In genomic region chr10:132449826-132450211, GRCh38 we compare ENCODE assay signal across 16 cellular contexts. TPM values are rescaled to one million over a fixed set of nuclear protein-coding genes. Genes with fewer than 3 reads are reported as not detected.
DNase-seq lines count a peak whose midpoint lies in the region; ATAC-seq and TF ChIP-seq lines count a peak whose summit lies in the region.
"Had no signal": no experiment of that assay in that cellular context is flagged by ENCODE, and none has a peak within 500 bp of the region (broad histone marks: within the 10 kb centered on the region; RNA-seq: fewer than 3 reads in every experiment).

No MANE protein-coding gene starts in this region.

- H3K36me3 ChIP-seq in OCI-LY7 (ENCODE audit: insufficient read depth, low read length), result no peaks in the 10 kb centered on the region
- no peaks in the 10 kb centered on the region for H3K36me3 ChIP-seq in subcutaneous abdominal adipose tissue (ENCODE audit: control insufficient read depth in 5 of 5, insufficient read depth in 5 of 5, low read length in 5 of 5)
- H3K36me3 ChIP-seq: heart right ventricle had no signal

- no peak for ATAC-seq in left colon
- ATAC-seq: GM23338, heart right ventricle, SK-N-SH treated with all-trans-retinoic acid at 6 μM for 48 hours had no signal

- H2AFZ ChIP-seq in OCI-LY7 (ENCODE audit: low read length), result 0 out of 2 replicates have a peak overlapping the region, but pooled peaks have one; percentile 2
- H2AFZ ChIP-seq: GM23338 had no signal

- H3K27ac ChIP-seq in OCI-LY7 (ENCODE audit: low read depth, low read length, poor library complexity, severe bottlenecking), result peak overlapping the region; percentile 29
- peak overlapping the region; percentile 86 for H3K27ac ChIP-seq in subcutaneous abdominal adipose tissue (ENCODE audit: low read depth, low read length)
- H3K27ac ChIP-seq: testis had no signal

- no peak for TF ChIP-seq CTCF in OCI-LY7 (conservative IDR thresholded peaks at IDR 0.05; ENCODE audit: low read length)

- peak overlapping the region; percentile 17 for H3K4me3 ChIP-seq in OCI-LY7 (ENCODE audit: low read depth, low read length, poor library complexity, severe bottlenecking)
- H3K4me3 ChIP-seq in subcutaneous abdominal adipose tissue (ENCODE audit: low read depth in 1 of 5, low read length in 5 of 5), result no peak overlapping the region
- H3K4me3 ChIP-seq: GM23338, heart right ventricle, testis had no signal

- H3K4me1 ChIP-seq in OCI-LY7 (ENCODE audit: insufficient read depth, low read length, poor library complexity, severe bottlenecking) (peaks cover 52% of the 10 kb centered on the region), subcutaneous abdominal adipose tissue (ENCODE audit: control insufficient read depth in 5 of 5, insufficient read depth in 5 of 5, low read length in 5 of 5) (peaks cover 2 to 73% (median 46%) of the 10 kb centered on the region in 5 donors)

- no peaks in the 10 kb centered on the region for H3K79me2 ChIP-seq in OCI-LY7 (ENCODE audit: insufficient read depth, low read depth, low read length)

- no peaks in the 10 kb centered on the region for H3K9me2 ChIP-seq in OCI-LY7 (ENCODE audit: insufficient read depth, low read length)

- peak overlapping the region; percentile 57 for H3K27ac Mint-ChIP-seq in T-helper 2 cell treated with Interferon-gamma antibody and Interleukin-4, amounts not matched to agents 5 μg/mL and 100 μg/mL, for 36 hours
- H3K27ac Mint-ChIP-seq: GM23338 had no signal

- H3K27me3 Mint-ChIP-seq in T-helper 2 cell treated with Interferon-gamma antibody and Interleukin-4, amounts not matched to agents 5 μg/mL and 100 μg/mL, for 36 hours (ENCODE audit: low read depth), result no peaks in the 10 kb centered on the region

- POLR2A ChIA-PET in OCI-LY7 (lab: Charles Lee), result no interaction called here

- no peak for DNase-seq in T-helper 2 cell treated with Interferon-gamma antibody and Interleukin-4, amounts not matched to agents 5 μg/mL and 100 μg/mL, for 36 hours (ENCODE audit: low spot score)
- DNase-seq in T-helper 2 cell (no peak), OCI-LY7 (ENCODE audit: low spot score) (no peak), left colon (peak; percentile 36 to 39), occipital lobe (lab: John Stamatoyannopoulos, UW) (no peak), DMS53 treated with DMSO at 0.1 percent for 48 hours (lab: John Stamatoyannopoulos, UW; ENCODE audit: unreplicated experiment) (no peak), GM03348 (ENCODE audit: low spot score) (no peak)
- DNase-seq: activated gamma-delta T cell, dermis blood vessel endothelial cell, NCI-H1694, NCI-H446, testis had no signal

- no peaks in the 10 kb centered on the region for H3K36me3 Mint-ChIP-seq in T-helper 2 cell treated with Interferon-gamma antibody and Interleukin-4, amounts not matched to agents 5 μg/mL and 100 μg/mL, for 36 hours (ENCODE audit: low read depth)

- no TSS peak for BruUV-seq in OCI-LY7 (replicated peaks; lab: Mats Ljungman, UMichigan)

- peaks cover 27% of the 10 kb centered on the region for H3K4me1 Mint-ChIP-seq in T-helper 2 cell treated with Interferon-gamma antibody and Interleukin-4, amounts not matched to agents 5 μg/mL and 100 μg/mL, for 36 hours (ENCODE audit: low read depth)

- CTCF ChIA-PET in OCI-LY7 (lab: Charles Lee; ENCODE audit: unreplicated experiment), result no interaction called here

- no peak overlapping the region for H3K4me3 Mint-ChIP-seq in T-helper 2 cell treated with Interferon-gamma antibody and Interleukin-4, amounts not matched to agents 5 μg/mL and 100 μg/mL, for 36 hours
- H3K4me3 Mint-ChIP-seq: GM23338 had no signal

- intact Hi-C loops in OCI-LY7 (cut with micrococcal nuclease; ENCODE audit: unreplicated experiment), result loop anchor here (5.0 to 10.0 kb wide), 2 partner anchors 225 to 288 kb away; no protein-coding TSS in a partner anchor
- intact Hi-C loops in left colon (cut with DNase I, micrococcal nuclease), result loop anchor here (5.0 kb wide), 1 partner anchor 58 kb away; no protein-coding TSS in a partner anchor

- peak overlapping the region in 2 of 5 donors; percentile 59 to 82 for H3K9ac ChIP-seq in subcutaneous abdominal adipose tissue (ENCODE audit: low read length in 5 of 5)

- H3K27me3 ChIP-seq in subcutaneous abdominal adipose tissue (ENCODE audit: control insufficient read depth in 5 of 5, insufficient read depth in 4 of 5, low read length in 5 of 5), result no peaks in the 10 kb centered on the region
- H3K27me3 ChIP-seq: heart right ventricle, testis had no signal

- H4K20me1 ChIP-seq in OCI-LY7 (ENCODE audit: insufficient read depth, low read length), result no peaks in the 10 kb centered on the region

- H3K9me3 Mint-ChIP-seq in T-helper 2 cell treated with Interferon-gamma antibody and Interleukin-4, amounts not matched to agents 5 μg/mL and 100 μg/mL, for 36 hours, result no peaks in the 10 kb centered on the region
- H3K9me3 Mint-ChIP-seq: GM23338 had no signal

- H3K9me3 ChIP-seq in OCI-LY7 (ENCODE audit: low read length) (no peaks in the 10 kb centered on the region), subcutaneous abdominal adipose tissue (ENCODE audit: control insufficient read depth in 5 of 5, low read length in 5 of 5) (no peaks in the 10 kb centered on the region)
- H3K9me3 ChIP-seq: heart right ventricle, testis had no signal

- H3K4me2 ChIP-seq in OCI-LY7 (ENCODE audit: low read length), result peak overlapping the region; percentile 43
- H3K4me2 ChIP-seq: GM23338 had no signal

RNA-seq across cellular contexts. Expression of gene PWWP2B, which starts 52.8 kb away (rescaled TPM):
- 4.6 and 5.9 TPM in 2 replicates for total RNA-seq in OCI-LY7 (2014; rRNA removed; shearing (Covaris generic))
- 9.4 and 10.6 TPM in 2 replicates for total RNA-seq in OCI-LY7 (2022)
- total RNA-seq in left colon, result 10 to 100 TPM; 51.9 to 55.3 TPM
- total RNA-seq in occipital lobe, result 5.6 TPM

Comparison
In these comparisons a context has a peak if more than half of its experiments do, and no peak if none do; other contexts are left out.
1. DNase-seq: peak in left colon (2 of 2); none in T-helper 2 cell treated with Interferon-gamma antibody and Interleukin-4, amounts not matched to agents 5 μg/mL and 100 μg/mL, for 36 hours (single experiment), T-helper 2 cell (0 of 5), OCI-LY7 (single experiment), occipital lobe (single experiment), DMS53 treated with DMSO at 0.1 percent for 48 hours (single experiment) and GM03348 (single experiment).